In genomic region chr1:246169486-246169885, GRCh38 we compare ENCODE assay signal across 10 cellular contexts.
"Had no signal": no experiment of that assay in that cellular context is flagged by ENCODE, and none has a peak within 500 bp of the region (broad histone marks: within the 10 kb centered on the region; RNA-seq: fewer than 3 reads in every experiment).

No MANE protein-coding gene starts in this region.

- FAIRE-seq: H1, H54 had no signal

- ATAC-seq: HCT116 had no signal

- H3K9me3 ChIP-seq: HAP-1 had no signal

- H3K9me3 Mint-ChIP-seq: H9, HFFc6 had no signal

- H3K4me3 Mint-ChIP-seq: H9, HFFc6 had no signal

- H3K27ac Mint-ChIP-seq: HFFc6 had no signal

- H2AFZ ChIP-seq: GM23248 had no signal

- H3K4me3 ChIP-seq: GM23248, HAP-1 had no signal

- H3K36me3 ChIP-seq: HAP-1 had no signal

- H3K9ac ChIP-seq: GM23248 had no signal

- H3K4me1 ChIP-seq: HAP-1 had no signal

- H3K27ac ChIP-seq: GM23248 had no signal

- H3K4me1 Mint-ChIP-seq: H9 had no signal

- DNase-seq: GM23248, GOT3, H7, H9, HCEC 1CT, HFFc6 had no signal
